In genomic region chr1:38092256-38092655, GRCh38 we compare ENCODE assay signal across 27 cellular contexts. TPM values are rescaled to one million over a fixed set of nuclear protein-coding genes. Genes with fewer than 3 reads are reported as not detected.
DNase-seq lines count a peak whose midpoint lies in the region; ATAC-seq and TF ChIP-seq lines count a peak whose summit lies in the region.
"Had no signal": no experiment of that assay in that cellular context is flagged by ENCODE, and none has a peak within 500 bp of the region (broad histone marks: within the 10 kb centered on the region; RNA-seq: fewer than 3 reads in every experiment).

No MANE protein-coding gene starts in this region.

- peaks cover 3% of the 10 kb centered on the region; the same call in 1 of the 2 replicates for H3K27me3 ChIP-seq in Karpas-422 (ENCODE audit: low read length)

- no peak overlapping the region for H3K4me3 Mint-ChIP-seq in CD14-positive monocyte
- H3K4me3 Mint-ChIP-seq: CD8-positive, alpha-beta T cell; HFFc6; T-cell had no signal

- H3K79me2 ChIP-seq in Karpas-422 (ENCODE audit: low read length): no peaks in the 10 kb centered on the region

- no peak overlapping the region for H3K4me2 ChIP-seq in Karpas-422 (ENCODE audit: low read depth, low read length, poor library complexity, severe bottlenecking)

- H3K9me2 ChIP-seq in Karpas-422 (replicated peaks; ENCODE audit: insufficient read depth, low read length): no peaks in the 10 kb centered on the region

- peaks cover 15 to 22% (median 16%) of the 10 kb centered on the region in 3 donors for H3K27me3 Mint-ChIP-seq in CD14-positive monocyte (ENCODE audit: low read depth in 3 of 3)

- H3K27ac ChIP-seq in Karpas-422 (ENCODE audit: low read length): no peak overlapping the region

- intact Hi-C loops in posterior vena cava (cut with DNase I): no loop called here
- intact Hi-C loops in CD14-positive monocyte (cut with micrococcal nuclease): no loop called here

- H3K9ac ChIP-seq in Karpas-422 (ENCODE audit: low read length): no peak overlapping the region

- no peak for ATAC-seq in GM21737 (IDR thresholded peaks at IDR 0.05; ENCODE audit: unreplicated experiment)
- ATAC-seq: CD8-positive, alpha-beta T cell; T-cell had no signal

- H3K9me3 Mint-ChIP-seq in CD14-positive monocyte: no peaks in the 10 kb centered on the region
- H3K9me3 Mint-ChIP-seq: CD8-positive, alpha-beta T cell; HFFc6; T-cell had no signal

- H3K9me3 ChIP-seq in Karpas-422 (ENCODE audit: low read length): no peaks in the 10 kb centered on the region
- H3K9me3 ChIP-seq: HAP-1 had no signal

- DNase-seq in NCI-H82 (lab: John Stamatoyannopoulos, UW) (peak; percentile 19), NCI-H82 treated with DMSO at 0.1 percent for 48 hours (lab: John Stamatoyannopoulos, UW; ENCODE audit: unreplicated experiment) (no peak), NCI-H69 (lab: John Stamatoyannopoulos, UW) (peak; percentile 8), cerebellar cortex (ENCODE audit: low spot score) (peak; percentile 3), posterior vena cava (ENCODE audit: low spot score) (peak; percentile 6), CD14-positive monocyte (ENCODE audit: low spot score) (no peak), Karpas-422 (no peak)
- DNase-seq: C1 segment of cervical spinal cord; CD8-positive, alpha-beta T cell; DMS 273 treated with DMSO at 0.1 percent for 48 hours; DMS79; EL; GOT3; HFFc6; NCI-H1092 treated with DMSO at 0.1 percent for 48 hours; NCI-H1436; NCI-H187; NCI-H2081 treated with DMSO at 0.1 percent for 48 hours; NCI-H446 treated with DMSO at 0.1 percent for 48 hours; Right ventricle myocardium superior; RPMI8226; T-cell had no signal

- H4K20me1 ChIP-seq in Karpas-422 (ENCODE audit: insufficient read depth, low read depth, low read length): no peaks in the 10 kb centered on the region

- TF ChIP-seq CTCF in CD14-positive monocyte (IDR thresholded peaks at IDR 0.05): no peak

- H3K36me3 Mint-ChIP-seq in CD14-positive monocyte: no peaks in the 10 kb centered on the region
- H3K36me3 Mint-ChIP-seq: CD8-positive, alpha-beta T cell; T-cell had no signal

- H3K4me1 Mint-ChIP-seq in CD14-positive monocyte: peaks cover 3% of the 10 kb centered on the region
- H3K4me1 Mint-ChIP-seq: T-cell had no signal

- H3K36me3 ChIP-seq in Karpas-422 (ENCODE audit: insufficient read depth, low read length): no peaks in the 10 kb centered on the region
- H3K36me3 ChIP-seq: HAP-1 had no signal

- no peak overlapping the region for H3K27ac Mint-ChIP-seq in CD14-positive monocyte
- H3K27ac Mint-ChIP-seq: CD8-positive, alpha-beta T cell; HFFc6; T-cell had no signal

- H3K4me3 ChIP-seq in Karpas-422 (ENCODE audit: low read length): no peak overlapping the region
- H3K4me3 ChIP-seq: HAP-1 had no signal

- H2AFZ ChIP-seq in Karpas-422 (ENCODE audit: low read length): no peak overlapping the region

- H3K4me1 ChIP-seq in Karpas-422 (ENCODE audit: low read length): peaks cover 10% of the 10 kb centered on the region

RNA-seq across cellular contexts. Expression of gene POU3F1, which starts 45.7 kb away (rescaled TPM):
- total RNA-seq in posterior vena cava: under 1 TPM; 0.28 to 0.29 TPM
- not detected for polyA plus RNA-seq in CD14-positive monocyte
- 0.07 TPM in 1 of 2 replicates, not detected in the other for total RNA-seq in Karpas-422 (2014; rRNA removed; shearing (Covaris generic); ENCODE audit: low replicate concordance)
- total RNA-seq: A172; T-helper 2 cell treated with Interferon-gamma antibody and Interleukin-4, amounts not matched to agents 100 ng/mL and 5 ng/mL, for 36 hours had no signal
- polyA plus RNA-seq: AG04450 had no signal

Comparison
In these comparisons a context has a peak if more than half of its experiments do, and no peak if none do; other contexts are left out.
1. DNase-seq: peak in NCI-H82 (single experiment), NCI-H69 (single experiment), cerebellar cortex (single experiment) and posterior vena cava (single experiment); none in NCI-H82 treated with DMSO at 0.1 percent for 48 hours (single experiment), CD14-positive monocyte (single experiment) and Karpas-422 (single experiment).